ENCODE assay signal across 1 cellular context in the genomic region with DNA sequence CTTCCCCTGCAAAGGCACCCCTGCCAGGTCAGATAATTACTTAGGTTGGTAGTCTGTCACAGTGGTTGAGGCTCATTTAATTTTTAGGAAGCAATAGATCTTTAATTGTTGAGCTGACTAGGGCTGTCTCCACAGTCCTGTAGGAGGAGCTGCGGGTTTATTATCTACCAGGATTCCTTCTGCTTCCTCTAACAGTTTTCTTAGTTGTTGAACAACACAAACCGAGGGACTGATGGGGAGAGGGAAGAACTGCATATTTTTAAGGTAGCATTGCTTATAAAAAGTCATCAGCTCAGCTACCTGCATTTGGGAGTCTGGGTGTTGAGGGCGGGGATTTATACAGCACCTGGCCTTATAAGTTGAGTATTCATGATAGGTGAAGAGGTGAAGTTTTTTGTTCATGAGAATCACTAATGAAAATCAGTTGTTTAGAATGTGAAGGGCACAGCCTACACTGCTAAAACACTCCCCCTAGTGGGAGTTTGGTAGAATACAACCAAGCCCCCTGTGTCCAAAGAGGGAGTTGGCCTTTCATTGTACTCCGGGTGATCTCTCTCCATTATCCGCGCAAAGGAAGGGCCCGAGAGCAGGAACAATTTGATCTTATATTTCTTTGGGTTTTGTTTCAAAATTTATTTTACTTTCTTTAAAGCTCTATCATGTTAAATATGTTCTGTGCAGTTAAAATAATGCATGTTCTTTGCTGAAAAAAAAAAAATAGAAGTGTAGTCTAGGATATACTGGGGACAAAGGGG.
TF ChIP-seq lines count a peak whose summit lies in the region.

No MANE protein-coding gene starts in this region.

TF ChIP-seq in K562, 482 proteins besides CTCF, POLR2A, EP300 and RAD21 (continued from another document and continues in another):
- TF ChIP-seq, protein P1, sequence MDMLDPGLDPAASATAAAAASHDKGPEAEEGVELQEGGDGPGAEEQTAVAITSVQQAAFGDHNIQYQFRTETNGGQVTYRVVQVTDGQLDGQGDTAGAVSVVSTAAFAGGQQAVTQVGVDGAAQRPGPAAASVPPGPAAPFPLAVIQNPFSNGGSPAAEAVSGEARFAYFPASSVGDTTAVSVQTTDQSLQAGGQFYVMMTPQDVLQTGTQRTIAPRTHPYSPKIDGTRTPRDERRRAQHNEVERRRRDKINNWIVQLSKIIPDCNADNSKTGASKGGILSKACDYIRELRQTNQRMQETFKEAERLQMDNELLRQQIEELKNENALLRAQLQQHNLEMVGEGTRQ (CRISPR knock-in tag; IDR thresholded peaks at IDR 0.05): no peak
- TF ChIP-seq E2F4 (CRISPR knock-in tag; IDR thresholded peaks at IDR 0.05; ENCODE audit: low read depth) (no peak), NFE2L1 (tag; IDR thresholded peaks at IDR 0.05; ENCODE audit: borderline replicate concordance, low read depth) (no peak), GABPA (tag; conservative IDR thresholded peaks at IDR 0.05; ENCODE audit: low read depth) (no peak), TRIM28 (IDR thresholded peaks at IDR 0.05) (no peak), ZNF277 (CRISPR knock-in tag; IDR thresholded peaks at IDR 0.05; ENCODE audit: borderline replicate concordance) (no peak), CCNT2 (IDR thresholded peaks at IDR 0.05; ENCODE audit: borderline replicate concordance, extremely low read depth, insufficient read length, low read depth, low read length) (no peak), FOXK2 (conservative IDR thresholded peaks at IDR 0.05 in 1 of 2, IDR thresholded peaks at IDR 0.05 in 1 of 2; ENCODE audit: low read depth in 2 of 2) (peak; percentile 22 to 50; a peak in 1 of 4 replicates), LCOR (CRISPR knock-in tag; IDR thresholded peaks at IDR 0.05) (no peak), MAFF (IDR thresholded peaks at IDR 0.05; ENCODE audit: low read length) (no peak), DACH1 (IDR thresholded peaks at IDR 0.05; ENCODE audit: partially characterized antibody) (peak; percentile 21), ZNF561 (CRISPR knock-in tag; conservative IDR thresholded peaks at IDR 0.05) (no peak), ZNF592 (IDR thresholded peaks at IDR 0.05) (peak; percentile 54), ZNF644 (tag; IDR thresholded peaks at IDR 0.05; ENCODE audit: low read depth) (no peak), ATF7 (IDR thresholded peaks at IDR 0.05) (no peak), PHTF2 (CRISPR knock-in tag; IDR thresholded peaks at IDR 0.05) (no peak), JUN (IDR thresholded peaks at IDR 0.05; ENCODE audit: borderline replicate concordance, low read depth, low read length) (0 out of 2 replicates have a peak, but pooled peaks have one; percentile 41), JUN (CRISPR knock-in tag; IDR thresholded peaks at IDR 0.05; ENCODE audit: borderline replicate concordance) (no peak), ZNF830 (CRISPR knock-in tag; IDR thresholded peaks at IDR 0.05) (no peak), DNMT1 (IDR thresholded peaks at IDR 0.05) (no peak), TCFL5 (CRISPR knock-in tag; conservative IDR thresholded peaks at IDR 0.05) (0 out of 2 replicates have a peak, but pooled peaks have one; percentile 41), ZNF3 (CRISPR knock-in tag; IDR thresholded peaks at IDR 0.05) (no peak), MCM2 (IDR thresholded peaks at IDR 0.05; ENCODE audit: low read depth) (no peak), ETV5 (CRISPR knock-in tag; IDR thresholded peaks at IDR 0.05; ENCODE audit: low read depth) (0 out of 2 replicates have a peak, but pooled peaks have one; percentile 16), MECOM (CRISPR knock-in tag; IDR thresholded peaks at IDR 0.05) (no peak), IFI16 (CRISPR knock-in tag; IDR thresholded peaks at IDR 0.05) (no peak), PCBP1 (IDR thresholded peaks at IDR 0.05; ENCODE audit: low read depth, low read length, poor library complexity, severe bottlenecking) (no peak), ZNF444 (CRISPR knock-in tag; IDR thresholded peaks at IDR 0.05) (no peak), MTF1 (CRISPR knock-in tag; IDR thresholded peaks at IDR 0.05; ENCODE audit: borderline replicate concordance) (no peak), RB1 (IDR thresholded peaks at IDR 0.05; ENCODE audit: low read depth) (peak; percentile 42; the same call in 1 of the 2 replicates), CREBBP (IDR thresholded peaks at IDR 0.05; ENCODE audit: low read depth, low read length) (no peak), ZNF668 (CRISPR knock-in tag; IDR thresholded peaks at IDR 0.05) (no peak), SRSF1 (IDR thresholded peaks at IDR 0.05; ENCODE audit: low read depth, low read length) (no peak), ZBTB26 (CRISPR knock-in tag; IDR thresholded peaks at IDR 0.05) (no peak), ATF1 (CRISPR knock-in tag; IDR thresholded peaks at IDR 0.05) (no peak), ATF1 (tag; IDR thresholded peaks at IDR 0.05) (no peak), ZBED1 (IDR thresholded peaks at IDR 0.05) (no peak), ZNF184 (CRISPR knock-in tag; IDR thresholded peaks at IDR 0.05) (no peak), ZNF354B (CRISPR knock-in tag; IDR thresholded peaks at IDR 0.05) (no peak), TAF1 (IDR thresholded peaks at IDR 0.05; ENCODE audit: control insufficient read depth, extremely low read depth, insufficient read depth, low read length, severe bottlenecking) (no peak), MAZ (CRISPR knock-in tag; conservative IDR thresholded peaks at IDR 0.05 in 1 of 2, IDR thresholded peaks at IDR 0.05 in 1 of 2) (peak in 1 of 2 experiments; percentile 49; a peak in 2 of 4 replicates), ZNF76 (CRISPR knock-in tag; IDR thresholded peaks at IDR 0.05; ENCODE audit: borderline replicate concordance) (no peak), MYC (IDR thresholded peaks at IDR 0.05; ENCODE audit: low read depth, low read length) (no peak), MYC (CRISPR knock-in tag; IDR thresholded peaks at IDR 0.05; ENCODE audit: borderline replicate concordance, low read depth) (no peak), JUND (IDR thresholded peaks at IDR 0.05; ENCODE audit: borderline replicate concordance, low read depth, low read length) (0 out of 2 replicates have a peak, but pooled peaks have one; percentile 33), JUND (tag; IDR thresholded peaks at IDR 0.05; ENCODE audit: borderline replicate concordance, low read depth, low read length) (no peak)
- TF ChIP-seq, protein P2, sequence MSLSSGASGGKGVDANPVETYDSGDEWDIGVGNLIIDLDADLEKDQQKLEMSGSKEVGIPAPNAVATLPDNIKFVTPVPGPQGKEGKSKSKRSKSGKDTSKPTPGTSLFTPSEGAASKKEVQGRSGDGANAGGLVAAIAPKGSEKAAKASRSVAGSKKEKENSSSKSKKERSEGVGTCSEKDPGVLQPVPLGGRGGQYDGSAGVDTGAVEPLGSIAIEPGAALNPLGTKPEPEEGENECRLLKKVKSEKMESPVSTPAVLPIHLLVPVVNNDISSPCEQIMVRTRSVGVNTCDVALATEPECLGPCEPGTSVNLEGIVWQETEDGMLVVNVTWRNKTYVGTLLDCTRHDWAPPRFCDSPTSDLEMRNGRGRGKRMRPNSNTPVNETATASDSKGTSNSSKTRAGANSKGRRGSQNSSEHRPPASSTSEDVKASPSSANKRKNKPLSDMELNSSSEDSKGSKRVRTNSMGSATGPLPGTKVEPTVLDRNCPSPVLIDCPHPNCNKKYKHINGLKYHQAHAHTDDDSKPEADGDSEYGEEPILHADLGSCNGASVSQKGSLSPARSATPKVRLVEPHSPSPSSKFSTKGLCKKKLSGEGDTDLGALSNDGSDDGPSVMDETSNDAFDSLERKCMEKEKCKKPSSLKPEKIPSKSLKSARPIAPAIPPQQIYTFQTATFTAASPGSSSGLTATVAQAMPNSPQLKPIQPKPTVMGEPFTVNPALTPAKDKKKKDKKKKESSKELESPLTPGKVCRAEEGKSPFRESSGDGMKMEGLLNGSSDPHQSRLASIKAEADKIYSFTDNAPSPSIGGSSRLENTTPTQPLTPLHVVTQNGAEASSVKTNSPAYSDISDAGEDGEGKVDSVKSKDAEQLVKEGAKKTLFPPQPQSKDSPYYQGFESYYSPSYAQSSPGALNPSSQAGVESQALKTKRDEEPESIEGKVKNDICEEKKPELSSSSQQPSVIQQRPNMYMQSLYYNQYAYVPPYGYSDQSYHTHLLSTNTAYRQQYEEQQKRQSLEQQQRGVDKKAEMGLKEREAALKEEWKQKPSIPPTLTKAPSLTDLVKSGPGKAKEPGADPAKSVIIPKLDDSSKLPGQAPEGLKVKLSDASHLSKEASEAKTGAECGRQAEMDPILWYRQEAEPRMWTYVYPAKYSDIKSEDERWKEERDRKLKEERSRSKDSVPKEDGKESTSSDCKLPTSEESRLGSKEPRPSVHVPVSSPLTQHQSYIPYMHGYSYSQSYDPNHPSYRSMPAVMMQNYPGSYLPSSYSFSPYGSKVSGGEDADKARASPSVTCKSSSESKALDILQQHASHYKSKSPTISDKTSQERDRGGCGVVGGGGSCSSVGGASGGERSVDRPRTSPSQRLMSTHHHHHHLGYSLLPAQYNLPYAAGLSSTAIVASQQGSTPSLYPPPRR (CRISPR knock-in tag; IDR thresholded peaks at IDR 0.05; ENCODE audit: borderline replicate concordance): no peak
- TF ChIP-seq, protein P3, sequence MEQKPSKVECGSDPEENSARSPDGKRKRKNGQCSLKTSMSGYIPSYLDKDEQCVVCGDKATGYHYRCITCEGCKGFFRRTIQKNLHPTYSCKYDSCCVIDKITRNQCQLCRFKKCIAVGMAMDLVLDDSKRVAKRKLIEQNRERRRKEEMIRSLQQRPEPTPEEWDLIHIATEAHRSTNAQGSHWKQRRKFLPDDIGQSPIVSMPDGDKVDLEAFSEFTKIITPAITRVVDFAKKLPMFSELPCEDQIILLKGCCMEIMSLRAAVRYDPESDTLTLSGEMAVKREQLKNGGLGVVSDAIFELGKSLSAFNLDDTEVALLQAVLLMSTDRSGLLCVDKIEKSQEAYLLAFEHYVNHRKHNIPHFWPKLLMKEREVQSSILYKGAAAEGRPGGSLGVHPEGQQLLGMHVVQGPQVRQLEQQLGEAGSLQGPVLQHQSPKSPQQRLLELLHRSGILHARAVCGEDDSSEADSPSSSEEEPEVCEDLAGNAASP (IDR thresholded peaks at IDR 0.05): no peak
- TF ChIP-seq, protein P4, sequence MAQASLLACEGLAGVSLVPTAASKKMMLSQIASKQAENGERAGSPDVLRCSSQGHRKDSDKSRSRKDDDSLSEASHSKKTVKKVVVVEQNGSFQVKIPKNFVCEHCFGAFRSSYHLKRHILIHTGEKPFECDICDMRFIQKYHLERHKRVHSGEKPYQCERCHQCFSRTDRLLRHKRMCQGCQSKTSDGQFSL (CRISPR knock-in tag; IDR thresholded peaks at IDR 0.05): no peak
- TF ChIP-seq, protein P4 (tag; IDR thresholded peaks at IDR 0.05): no peak
- TF ChIP-seq, protein P5, sequence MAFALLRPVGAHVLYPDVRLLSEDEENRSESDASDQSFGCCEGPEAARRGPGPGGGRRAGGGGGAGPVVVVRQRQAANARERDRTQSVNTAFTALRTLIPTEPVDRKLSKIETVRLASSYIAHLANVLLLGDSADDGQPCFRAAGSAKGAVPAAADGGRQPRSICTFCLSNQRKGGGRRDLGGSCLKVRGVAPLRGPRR (CRISPR knock-in tag; IDR thresholded peaks at IDR 0.05): no peak
